ENCODE assay signal across 1 cellular context in the genomic region with DNA sequence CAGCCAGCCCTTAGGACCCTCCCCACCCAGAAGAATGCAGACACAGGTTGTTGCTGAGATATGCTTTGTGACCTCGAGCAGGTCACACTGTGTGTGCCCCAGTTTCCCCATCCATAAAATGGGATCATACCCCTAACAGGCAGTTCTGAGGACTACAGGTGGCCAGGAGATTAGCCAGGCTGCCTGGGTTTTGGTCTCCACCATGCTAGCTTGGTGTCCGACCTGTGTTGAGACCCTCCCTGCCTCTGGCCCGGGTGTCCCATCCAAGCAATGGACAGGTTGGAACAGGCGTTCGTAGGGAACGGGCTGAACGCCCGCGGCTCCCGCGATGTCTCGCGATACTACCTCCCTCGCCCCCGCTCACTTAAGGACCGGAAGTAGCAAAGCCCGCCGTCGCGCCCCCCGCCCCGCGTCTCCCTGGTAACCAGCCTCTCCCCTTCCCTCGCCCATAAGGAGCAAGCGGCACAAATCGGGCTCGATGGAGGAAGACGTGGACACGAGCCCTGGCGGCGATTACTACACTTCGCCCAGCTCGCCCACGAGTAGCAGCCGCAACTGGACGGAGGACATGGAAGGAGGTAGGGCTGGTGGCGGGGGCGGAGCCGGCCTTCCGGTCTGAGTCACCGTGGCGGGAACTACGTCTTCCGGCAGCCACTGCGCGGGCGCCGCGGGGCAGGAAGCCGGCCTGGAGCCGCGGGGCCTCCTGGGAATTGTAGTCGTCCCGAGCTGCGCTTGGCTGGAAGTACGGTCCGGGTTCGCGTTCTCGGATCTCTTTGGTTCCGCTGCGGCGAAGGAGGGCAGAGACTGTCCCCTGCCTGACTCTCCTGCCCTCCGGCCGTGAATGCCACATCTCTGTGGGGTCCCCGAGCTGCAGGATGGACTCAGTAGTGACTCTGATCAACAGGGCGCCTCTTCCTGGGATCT.
TF ChIP-seq lines count a peak whose summit lies in the region.

No MANE protein-coding gene starts in this region.

TF ChIP-seq in K562, 482 proteins besides CTCF, POLR2A, EP300 and RAD21 (continued from another document and continues in another):
- TF ChIP-seq BMI1 (IDR thresholded peaks at IDR 0.05; ENCODE audit: low read length) (no peak), BRD9 (IDR thresholded peaks at IDR 0.05; ENCODE audit: low read depth, partially characterized antibody) (no peak), HEY1 (CRISPR knock-in tag; IDR thresholded peaks at IDR 0.05; ENCODE audit: borderline replicate concordance) (no peak; the same call in 1 of the 2 replicates), PYGO2 (tag; IDR thresholded peaks at IDR 0.05) (no peak), KLF16 (IDR thresholded peaks at IDR 0.05) (no peak), SNIP1 (IDR thresholded peaks at IDR 0.05; ENCODE audit: low read depth) (no peak), NCOR1 (IDR thresholded peaks at IDR 0.05) (no peak), RNF2 (IDR thresholded peaks at IDR 0.05) (peak; percentile 65), ZNF717 (CRISPR knock-in tag; IDR thresholded peaks at IDR 0.05) (no peak), HLTF (IDR thresholded peaks at IDR 0.05) (no peak), PURB (CRISPR knock-in tag; IDR thresholded peaks at IDR 0.05; ENCODE audit: low read depth) (no peak), PCBP2 (IDR thresholded peaks at IDR 0.05; ENCODE audit: low read depth, low read length, poor library complexity, severe bottlenecking) (no peak), OTX1 (CRISPR knock-in tag; IDR thresholded peaks at IDR 0.05) (no peak), CBX3 (IDR thresholded peaks at IDR 0.05; ENCODE audit: borderline replicate concordance in 1 of 2, low read length in 2 of 2) (peak in 1 of 2 experiments; percentile 33; a peak in 1 of 3 replicates), CHD2 (IDR thresholded peaks at IDR 0.05; ENCODE audit: low read depth, low read length) (peak; percentile 95), NFE2 (IDR thresholded peaks at IDR 0.05; ENCODE audit: low read depth) (peak; percentile 57; the same call in 1 of the 2 replicates), ZNF224 (CRISPR knock-in tag; IDR thresholded peaks at IDR 0.05) (no peak), PRMT5 (CRISPR knock-in tag; IDR thresholded peaks at IDR 0.05) (no peak), NEUROD1 (IDR thresholded peaks at IDR 0.05; ENCODE audit: borderline replicate concordance, low read depth, low read length, partially characterized antibody) (no peak), ZC3H11A (IDR thresholded peaks at IDR 0.05; ENCODE audit: low read depth, low read length) (peak; percentile 68; the same call in 1 of the 2 replicates), CEBPB (tag; IDR thresholded peaks at IDR 0.05) (no peak), ETS2 (tag; IDR thresholded peaks at IDR 0.05; ENCODE audit: borderline replicate concordance, poor library complexity, severe bottlenecking) (no peak), ZNF57 (CRISPR knock-in tag; IDR thresholded peaks at IDR 0.05) (no peak), ETV5 (CRISPR knock-in tag; IDR thresholded peaks at IDR 0.05; ENCODE audit: low read depth) (peak; percentile 97), NR2C2 (CRISPR knock-in tag; IDR thresholded peaks at IDR 0.05) (peak; percentile 53; the same call in 1 of the 2 replicates), NR2C2 (tag; IDR thresholded peaks at IDR 0.05) (peak; percentile 86), GABPA (tag; conservative IDR thresholded peaks at IDR 0.05; ENCODE audit: low read depth) (peak; percentile 99), MEF2A (IDR thresholded peaks at IDR 0.05; ENCODE audit: control insufficient read depth, low read depth, low read length) (no peak), FOS (IDR thresholded peaks at IDR 0.05; ENCODE audit: extremely low read depth, insufficient read length) (no peak), TEAD1 (CRISPR knock-in tag; IDR thresholded peaks at IDR 0.05) (peak; percentile 44 to 59; a peak in 1 of 4 replicates)
- TF ChIP-seq, protein P1, sequence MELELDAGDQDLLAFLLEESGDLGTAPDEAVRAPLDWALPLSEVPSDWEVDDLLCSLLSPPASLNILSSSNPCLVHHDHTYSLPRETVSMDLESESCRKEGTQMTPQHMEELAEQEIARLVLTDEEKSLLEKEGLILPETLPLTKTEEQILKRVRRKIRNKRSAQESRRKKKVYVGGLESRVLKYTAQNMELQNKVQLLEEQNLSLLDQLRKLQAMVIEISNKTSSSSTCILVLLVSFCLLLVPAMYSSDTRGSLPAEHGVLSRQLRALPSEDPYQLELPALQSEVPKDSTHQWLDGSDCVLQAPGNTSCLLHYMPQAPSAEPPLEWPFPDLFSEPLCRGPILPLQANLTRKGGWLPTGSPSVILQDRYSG (tag; conservative IDR thresholded peaks at IDR 0.05; ENCODE audit: low read depth) = no peak
- TF ChIP-seq, protein P2, sequence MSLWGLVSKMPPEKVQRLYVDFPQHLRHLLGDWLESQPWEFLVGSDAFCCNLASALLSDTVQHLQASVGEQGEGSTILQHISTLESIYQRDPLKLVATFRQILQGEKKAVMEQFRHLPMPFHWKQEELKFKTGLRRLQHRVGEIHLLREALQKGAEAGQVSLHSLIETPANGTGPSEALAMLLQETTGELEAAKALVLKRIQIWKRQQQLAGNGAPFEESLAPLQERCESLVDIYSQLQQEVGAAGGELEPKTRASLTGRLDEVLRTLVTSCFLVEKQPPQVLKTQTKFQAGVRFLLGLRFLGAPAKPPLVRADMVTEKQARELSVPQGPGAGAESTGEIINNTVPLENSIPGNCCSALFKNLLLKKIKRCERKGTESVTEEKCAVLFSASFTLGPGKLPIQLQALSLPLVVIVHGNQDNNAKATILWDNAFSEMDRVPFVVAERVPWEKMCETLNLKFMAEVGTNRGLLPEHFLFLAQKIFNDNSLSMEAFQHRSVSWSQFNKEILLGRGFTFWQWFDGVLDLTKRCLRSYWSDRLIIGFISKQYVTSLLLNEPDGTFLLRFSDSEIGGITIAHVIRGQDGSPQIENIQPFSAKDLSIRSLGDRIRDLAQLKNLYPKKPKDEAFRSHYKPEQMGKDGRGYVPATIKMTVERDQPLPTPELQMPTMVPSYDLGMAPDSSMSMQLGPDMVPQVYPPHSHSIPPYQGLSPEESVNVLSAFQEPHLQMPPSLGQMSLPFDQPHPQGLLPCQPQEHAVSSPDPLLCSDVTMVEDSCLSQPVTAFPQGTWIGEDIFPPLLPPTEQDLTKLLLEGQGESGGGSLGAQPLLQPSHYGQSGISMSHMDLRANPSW (CRISPR knock-in tag; IDR thresholded peaks at IDR 0.05) = 0 out of 2 replicates have a peak, but pooled peaks have one; percentile 63
- TF ChIP-seq, protein P3, sequence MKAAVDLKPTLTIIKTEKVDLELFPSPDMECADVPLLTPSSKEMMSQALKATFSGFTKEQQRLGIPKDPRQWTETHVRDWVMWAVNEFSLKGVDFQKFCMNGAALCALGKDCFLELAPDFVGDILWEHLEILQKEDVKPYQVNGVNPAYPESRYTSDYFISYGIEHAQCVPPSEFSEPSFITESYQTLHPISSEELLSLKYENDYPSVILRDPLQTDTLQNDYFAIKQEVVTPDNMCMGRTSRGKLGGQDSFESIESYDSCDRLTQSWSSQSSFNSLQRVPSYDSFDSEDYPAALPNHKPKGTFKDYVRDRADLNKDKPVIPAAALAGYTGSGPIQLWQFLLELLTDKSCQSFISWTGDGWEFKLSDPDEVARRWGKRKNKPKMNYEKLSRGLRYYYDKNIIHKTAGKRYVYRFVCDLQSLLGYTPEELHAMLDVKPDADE (conservative IDR thresholded peaks at IDR 0.05; ENCODE audit: control insufficient read depth, low read depth, low read length) = peak; percentile 99
- TF ChIP-seq, protein P4, sequence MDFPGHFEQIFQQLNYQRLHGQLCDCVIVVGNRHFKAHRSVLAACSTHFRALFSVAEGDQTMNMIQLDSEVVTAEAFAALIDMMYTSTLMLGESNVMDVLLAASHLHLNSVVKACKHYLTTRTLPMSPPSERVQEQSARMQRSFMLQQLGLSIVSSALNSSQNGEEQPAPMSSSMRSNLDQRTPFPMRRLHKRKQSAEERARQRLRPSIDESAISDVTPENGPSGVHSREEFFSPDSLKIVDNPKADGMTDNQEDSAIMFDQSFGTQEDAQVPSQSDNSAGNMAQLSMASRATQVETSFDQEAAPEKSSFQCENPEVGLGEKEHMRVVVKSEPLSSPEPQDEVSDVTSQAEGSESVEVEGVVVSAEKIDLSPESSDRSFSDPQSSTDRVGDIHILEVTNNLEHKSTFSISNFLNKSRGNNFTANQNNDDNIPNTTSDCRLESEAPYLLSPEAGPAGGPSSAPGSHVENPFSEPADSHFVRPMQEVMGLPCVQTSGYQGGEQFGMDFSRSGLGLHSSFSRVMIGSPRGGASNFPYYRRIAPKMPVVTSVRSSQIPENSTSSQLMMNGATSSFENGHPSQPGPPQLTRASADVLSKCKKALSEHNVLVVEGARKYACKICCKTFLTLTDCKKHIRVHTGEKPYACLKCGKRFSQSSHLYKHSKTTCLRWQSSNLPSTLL (IDR thresholded peaks at IDR 0.05) = no peak
- TF ChIP-seq, protein P5, sequence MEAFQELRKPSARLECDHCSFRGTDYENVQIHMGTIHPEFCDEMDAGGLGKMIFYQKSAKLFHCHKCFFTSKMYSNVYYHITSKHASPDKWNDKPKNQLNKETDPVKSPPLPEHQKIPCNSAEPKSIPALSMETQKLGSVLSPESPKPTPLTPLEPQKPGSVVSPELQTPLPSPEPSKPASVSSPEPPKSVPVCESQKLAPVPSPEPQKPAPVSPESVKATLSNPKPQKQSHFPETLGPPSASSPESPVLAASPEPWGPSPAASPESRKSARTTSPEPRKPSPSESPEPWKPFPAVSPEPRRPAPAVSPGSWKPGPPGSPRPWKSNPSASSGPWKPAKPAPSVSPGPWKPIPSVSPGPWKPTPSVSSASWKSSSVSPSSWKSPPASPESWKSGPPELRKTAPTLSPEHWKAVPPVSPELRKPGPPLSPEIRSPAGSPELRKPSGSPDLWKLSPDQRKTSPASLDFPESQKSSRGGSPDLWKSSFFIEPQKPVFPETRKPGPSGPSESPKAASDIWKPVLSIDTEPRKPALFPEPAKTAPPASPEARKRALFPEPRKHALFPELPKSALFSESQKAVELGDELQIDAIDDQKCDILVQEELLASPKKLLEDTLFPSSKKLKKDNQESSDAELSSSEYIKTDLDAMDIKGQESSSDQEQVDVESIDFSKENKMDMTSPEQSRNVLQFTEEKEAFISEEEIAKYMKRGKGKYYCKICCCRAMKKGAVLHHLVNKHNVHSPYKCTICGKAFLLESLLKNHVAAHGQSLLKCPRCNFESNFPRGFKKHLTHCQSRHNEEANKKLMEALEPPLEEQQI (IDR thresholded peaks at IDR 0.05) = no peak
- TF ChIP-seq, protein P6, sequence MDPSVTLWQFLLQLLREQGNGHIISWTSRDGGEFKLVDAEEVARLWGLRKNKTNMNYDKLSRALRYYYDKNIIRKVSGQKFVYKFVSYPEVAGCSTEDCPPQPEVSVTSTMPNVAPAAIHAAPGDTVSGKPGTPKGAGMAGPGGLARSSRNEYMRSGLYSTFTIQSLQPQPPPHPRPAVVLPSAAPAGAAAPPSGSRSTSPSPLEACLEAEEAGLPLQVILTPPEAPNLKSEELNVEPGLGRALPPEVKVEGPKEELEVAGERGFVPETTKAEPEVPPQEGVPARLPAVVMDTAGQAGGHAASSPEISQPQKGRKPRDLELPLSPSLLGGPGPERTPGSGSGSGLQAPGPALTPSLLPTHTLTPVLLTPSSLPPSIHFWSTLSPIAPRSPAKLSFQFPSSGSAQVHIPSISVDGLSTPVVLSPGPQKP (CRISPR knock-in tag; IDR thresholded peaks at IDR 0.05) = no peak
- TF ChIP-seq, protein P7, sequence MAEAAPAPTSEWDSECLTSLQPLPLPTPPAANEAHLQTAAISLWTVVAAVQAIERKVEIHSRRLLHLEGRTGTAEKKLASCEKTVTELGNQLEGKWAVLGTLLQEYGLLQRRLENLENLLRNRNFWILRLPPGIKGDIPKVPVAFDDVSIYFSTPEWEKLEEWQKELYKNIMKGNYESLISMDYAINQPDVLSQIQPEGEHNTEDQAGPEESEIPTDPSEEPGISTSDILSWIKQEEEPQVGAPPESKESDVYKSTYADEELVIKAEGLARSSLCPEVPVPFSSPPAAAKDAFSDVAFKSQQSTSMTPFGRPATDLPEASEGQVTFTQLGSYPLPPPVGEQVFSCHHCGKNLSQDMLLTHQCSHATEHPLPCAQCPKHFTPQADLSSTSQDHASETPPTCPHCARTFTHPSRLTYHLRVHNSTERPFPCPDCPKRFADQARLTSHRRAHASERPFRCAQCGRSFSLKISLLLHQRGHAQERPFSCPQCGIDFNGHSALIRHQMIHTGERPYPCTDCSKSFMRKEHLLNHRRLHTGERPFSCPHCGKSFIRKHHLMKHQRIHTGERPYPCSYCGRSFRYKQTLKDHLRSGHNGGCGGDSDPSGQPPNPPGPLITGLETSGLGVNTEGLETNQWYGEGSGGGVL (CRISPR knock-in tag; IDR thresholded peaks at IDR 0.05) = no peak
- TF ChIP-seq, protein P8, sequence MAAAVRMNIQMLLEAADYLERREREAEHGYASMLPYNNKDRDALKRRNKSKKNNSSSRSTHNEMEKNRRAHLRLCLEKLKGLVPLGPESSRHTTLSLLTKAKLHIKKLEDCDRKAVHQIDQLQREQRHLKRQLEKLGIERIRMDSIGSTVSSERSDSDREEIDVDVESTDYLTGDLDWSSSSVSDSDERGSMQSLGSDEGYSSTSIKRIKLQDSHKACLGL (CRISPR knock-in tag; IDR thresholded peaks at IDR 0.05; ENCODE audit: borderline replicate concordance, poor library complexity, severe bottlenecking) = no peak
- TF ChIP-seq, protein P9, sequence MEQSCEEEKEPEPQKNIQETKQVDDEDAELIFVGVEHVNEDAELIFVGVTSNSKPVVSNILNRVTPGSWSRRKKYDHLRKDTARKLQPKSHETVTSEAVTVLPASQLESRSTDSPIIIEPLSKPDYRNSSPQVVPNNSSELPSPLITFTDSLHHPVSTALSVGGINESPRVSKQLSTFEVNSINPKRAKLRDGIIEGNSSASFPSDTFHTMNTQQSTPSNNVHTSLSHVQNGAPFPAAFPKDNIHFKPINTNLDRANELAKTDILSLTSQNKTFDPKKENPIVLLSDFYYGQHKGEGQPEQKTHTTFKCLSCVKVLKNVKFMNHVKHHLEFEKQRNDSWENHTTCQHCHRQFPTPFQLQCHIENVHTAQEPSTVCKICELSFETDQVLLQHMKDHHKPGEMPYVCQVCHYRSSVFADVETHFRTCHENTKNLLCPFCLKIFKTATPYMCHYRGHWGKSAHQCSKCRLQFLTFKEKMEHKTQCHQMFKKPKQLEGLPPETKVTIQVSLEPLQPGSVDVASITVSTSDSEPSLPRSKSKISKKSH (CRISPR knock-in tag; IDR thresholded peaks at IDR 0.05) = no peak
- TF ChIP-seq, protein P10, sequence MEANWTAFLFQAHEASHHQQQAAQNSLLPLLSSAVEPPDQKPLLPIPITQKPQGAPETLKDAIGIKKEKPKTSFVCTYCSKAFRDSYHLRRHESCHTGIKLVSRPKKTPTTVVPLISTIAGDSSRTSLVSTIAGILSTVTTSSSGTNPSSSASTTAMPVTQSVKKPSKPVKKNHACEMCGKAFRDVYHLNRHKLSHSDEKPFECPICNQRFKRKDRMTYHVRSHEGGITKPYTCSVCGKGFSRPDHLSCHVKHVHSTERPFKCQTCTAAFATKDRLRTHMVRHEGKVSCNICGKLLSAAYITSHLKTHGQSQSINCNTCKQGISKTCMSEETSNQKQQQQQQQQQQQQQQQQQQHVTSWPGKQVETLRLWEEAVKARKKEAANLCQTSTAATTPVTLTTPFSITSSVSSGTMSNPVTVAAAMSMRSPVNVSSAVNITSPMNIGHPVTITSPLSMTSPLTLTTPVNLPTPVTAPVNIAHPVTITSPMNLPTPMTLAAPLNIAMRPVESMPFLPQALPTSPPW (CRISPR knock-in tag; IDR thresholded peaks at IDR 0.05) = peak; percentile 91
- TF ChIP-seq, protein P11, sequence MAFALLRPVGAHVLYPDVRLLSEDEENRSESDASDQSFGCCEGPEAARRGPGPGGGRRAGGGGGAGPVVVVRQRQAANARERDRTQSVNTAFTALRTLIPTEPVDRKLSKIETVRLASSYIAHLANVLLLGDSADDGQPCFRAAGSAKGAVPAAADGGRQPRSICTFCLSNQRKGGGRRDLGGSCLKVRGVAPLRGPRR (CRISPR knock-in tag; IDR thresholded peaks at IDR 0.05) = peak; percentile 54; the same call in 1 of the 2 replicates
